ENCODE assay signal across 9 cellular contexts in the genomic region with DNA sequence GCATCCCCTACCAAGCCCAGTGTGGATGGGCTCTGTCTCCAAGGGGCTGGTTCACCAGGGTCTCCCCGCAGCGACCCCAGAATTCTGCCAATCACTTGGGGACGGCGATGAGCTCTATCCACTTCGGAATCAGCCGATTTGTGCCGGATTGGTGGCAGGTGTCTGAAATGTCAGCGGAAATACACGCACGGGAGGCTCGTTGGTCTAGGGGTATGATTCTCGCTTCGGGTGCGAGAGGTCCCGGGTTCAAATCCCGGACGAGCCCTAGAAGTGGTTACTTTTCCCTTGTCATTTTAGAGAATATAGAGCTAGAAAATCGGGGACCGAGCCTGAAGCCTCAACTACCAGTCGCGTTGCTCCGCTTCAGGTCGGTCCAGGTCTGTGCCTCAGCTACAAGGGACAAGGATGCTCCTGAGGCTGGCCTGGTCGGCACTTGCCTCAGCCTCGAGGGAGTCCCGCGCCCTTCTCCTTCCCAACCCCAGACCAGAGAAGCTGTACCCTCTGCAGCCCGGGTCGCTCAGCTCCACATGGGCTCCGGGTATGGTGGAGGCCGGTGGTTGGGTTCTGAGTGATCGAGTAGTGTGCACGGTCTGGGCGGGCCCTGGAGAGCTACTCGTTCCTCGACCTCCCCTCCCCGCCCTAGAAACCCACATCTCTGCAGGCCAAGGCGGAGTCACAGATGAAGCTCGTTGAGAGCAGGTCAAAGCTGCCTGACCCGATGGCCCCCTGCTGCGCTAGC. TPM values are rescaled to one million over a fixed set of nuclear protein-coding genes. Genes with fewer than 3 reads are reported as not detected.
DNase-seq lines count a peak whose midpoint lies in the region; ATAC-seq and TF ChIP-seq lines count a peak whose summit lies in the region.
"Had no signal": no experiment of that assay in that cellular context is flagged by ENCODE, and none has a peak within 500 bp of the region (broad histone marks: within the 10 kb centered on the region; RNA-seq: fewer than 3 reads in every experiment).

No MANE protein-coding gene starts in this region.

- H2AK5ac ChIP-seq in IMR-90 (ENCODE audit: low read depth, low read length): no peak overlapping the region

- no peak overlapping the region for H4K91ac ChIP-seq in IMR-90 (ENCODE audit: insufficient read depth, low read depth, low read length)

- H3K14ac ChIP-seq in IMR-90 (replicated peaks; ENCODE audit: low read depth, low read length): no peak overlapping the region

- H3K27ac ChIP-seq in IMR-90 (ENCODE audit: insufficient read depth, low read length) (no peak overlapping the region), mesodermal cell (ENCODE audit: low read depth, low read length, severe bottlenecking) (no peak overlapping the region), tibial nerve (no peak overlapping the region)

- peak; percentile 69 for ATAC-seq in IMR-90 (ENCODE audit: low read depth)

- H3K4me1 Mint-ChIP-seq in activated T-helper 2 cell treated with anti-CD3 and anti-CD28 coated beads, Interferon-gamma antibody, Interleukin-2, Interleukin-4, amounts not matched to agents 10 μg/mL and 5 μg/mL and 100 μg/mL, durations not matched to agents 14 hours and 24 hours and 36 hours (ENCODE audit: low read depth): peaks cover 27% of the 10 kb centered on the region

- no peak overlapping the region for H3K56ac ChIP-seq in IMR-90 (ENCODE audit: extremely low read depth, insufficient read depth, low read length)

- H4K5ac ChIP-seq in IMR-90 (ENCODE audit: low read depth, low read length): no peak overlapping the region

- in situ Hi-C loops in IMR-90 (cut with MboI; ENCODE audit: low sequenced_read_pairs): no loop called here

- H4K20me1 ChIP-seq in IMR-90 (ENCODE audit: insufficient read depth, low read length): peaks cover 9% of the 10 kb centered on the region

- no peak for TF ChIP-seq POLR2A in IMR-90 (IDR thresholded peaks at IDR 0.05; ENCODE audit: low read depth, low read length)
- TF ChIP-seq POLR2A in tibial nerve (IDR thresholded peaks at IDR 0.05): no peak

- no peak overlapping the region for H2BK15ac ChIP-seq in IMR-90 (ENCODE audit: low read depth, low read length)

- TF ChIP-seq RAD21 in IMR-90 (IDR thresholded peaks at IDR 0.05; ENCODE audit: low read length): no peak

- no peak overlapping the region for H2BK20ac ChIP-seq in IMR-90 (ENCODE audit: low read depth, low read length)

- BruUV-seq in IMR-90 (replicated peaks; lab: Mats Ljungman, UMichigan): no TSS peak

- no peak overlapping the region for H3K27ac Mint-ChIP-seq in activated T-helper 2 cell treated with anti-CD3 and anti-CD28 coated beads, Interferon-gamma antibody, Interleukin-2, Interleukin-4, amounts not matched to agents 10 μg/mL and 5 μg/mL and 100 μg/mL, durations not matched to agents 14 hours and 24 hours and 36 hours

- no peak overlapping the region for H3K4ac ChIP-seq in IMR-90 (ENCODE audit: low read depth, low read length)

- intact Hi-C loops in IMR-90 (cut with micrococcal nuclease): no loop called here
- intact Hi-C loops in activated T-helper 2 cell treated with anti-CD3 and anti-CD28 coated beads, Interferon-gamma antibody, Interleukin-2, Interleukin-4, amounts not matched to agents 10 μg/mL and 5 μg/mL and 100 μg/mL, durations not matched to agents 14 hours and 24 hours and 36 hours (cut with micrococcal nuclease): loop anchor here (1.0 to 5.0 kb wide), 4 partner anchors 14 to 330 kb away; partner anchors contain the start of gene CLUAP1

- H3K4me1 ChIP-seq in IMR-90 (ENCODE audit: control insufficient read depth, insufficient read depth, low read length): peaks cover 2% of the 10 kb centered on the region; the same call in 1 of the 2 replicates
- peaks cover 11% of the 10 kb centered on the region for H3K4me1 ChIP-seq in mesodermal cell (ENCODE audit: control insufficient read depth, insufficient read depth, low read length, poor library complexity, severe bottlenecking)
- peaks cover 0 to 33% (median 13%) of the 10 kb centered on the region in 4 donors for H3K4me1 ChIP-seq in tibial nerve

- H3K23ac ChIP-seq in IMR-90 (ENCODE audit: low read depth, low read length): no peak overlapping the region

- no peaks in the 10 kb centered on the region for H3K36me3 Mint-ChIP-seq in activated T-helper 2 cell treated with anti-CD3 and anti-CD28 coated beads, Interferon-gamma antibody, Interleukin-2, Interleukin-4, amounts not matched to agents 10 μg/mL and 5 μg/mL and 100 μg/mL, durations not matched to agents 14 hours and 24 hours and 36 hours (ENCODE audit: low read depth)

- H3K4me2 ChIP-seq in IMR-90 (ENCODE audit: low read depth, low read length): no peak overlapping the region

- no peak overlapping the region for H4K8ac ChIP-seq in IMR-90 (ENCODE audit: low read depth in 2 of 2, low read length in 2 of 2)

- no peak for TF ChIP-seq EP300 in tibial nerve (IDR thresholded peaks at IDR 0.05)

- no peak overlapping the region for H3K4me3 ChIP-seq in IMR-90 (ENCODE audit: insufficient read depth, low read depth, low read length)
- peak overlapping the region; percentile 1 for H3K4me3 ChIP-seq in mesodermal cell (ENCODE audit: extremely low read depth, insufficient read depth, low read length, poor library complexity, severe bottlenecking)
- H3K4me3 ChIP-seq in tibial nerve: no peak overlapping the region

- H2BK5ac ChIP-seq in IMR-90 (ENCODE audit: low read depth, low read length, poor library complexity, severe bottlenecking): no peak overlapping the region

- peak; percentile 93 for DNase-seq in Daoy (ENCODE audit: low read depth)
- DNase-seq in IMR-90: peak; percentile 76
- DNase-seq in activated T-helper 2 cell treated with anti-CD3 and anti-CD28 coated beads, Interferon-gamma antibody, Interleukin-2, Interleukin-4, amounts not matched to agents 10 μg/mL and 5 μg/mL and 100 μg/mL, durations not matched to agents 14 hours and 24 hours and 36 hours (ENCODE audit: low spot score): no peak
- no peak for DNase-seq in H4 (ENCODE audit: low spot score)
- no peak for DNase-seq in GF-D8 (lab: John Stamatoyannopoulos, UW)
- no peak for DNase-seq in tibial nerve (ENCODE audit: low spot score in 2 of 2)
- no peak for DNase-seq in occipital lobe (lab: John Stamatoyannopoulos, UW)

- peaks cover 46% of the 10 kb centered on the region for H3K27me3 ChIP-seq in IMR-90 (ENCODE audit: control insufficient read depth, insufficient read depth, low read length)
- peaks cover 6 to 92% of the 10 kb centered on the region in 2 donors for H3K27me3 ChIP-seq in tibial nerve

- no peak for TF ChIP-seq CTCF in IMR-90 (conservative IDR thresholded peaks at IDR 0.05; ENCODE audit: low read depth, low read length)
- no peak for TF ChIP-seq CTCF in tibial nerve (IDR thresholded peaks at IDR 0.05)

- peak overlapping the region; percentile 51 for H2AFZ ChIP-seq in IMR-90 (replicated peaks; ENCODE audit: low read length, poor library complexity)

- no peak overlapping the region for H3K18ac ChIP-seq in IMR-90 (ENCODE audit: low read depth, low read length)

- POLR2A ChIA-PET in IMR-90 (lab: Charles Lee; ENCODE audit: unreplicated experiment): no interaction called here

- dilution Hi-C loops in IMR-90 (cut with HindIII; ENCODE audit: low sequenced_read_pairs, unreplicated experiment): no loop called here

- H3K79me1 ChIP-seq in IMR-90 (ENCODE audit: low read depth in 1 of 2, low read length in 2 of 2): no peaks in the 10 kb centered on the region

- H3K36me3 ChIP-seq in IMR-90 (ENCODE audit: control insufficient read depth, insufficient read depth, low read length) (no peaks in the 10 kb centered on the region), mesodermal cell (ENCODE audit: control insufficient read depth, insufficient read depth, low read length) (no peaks in the 10 kb centered on the region), tibial nerve (no peaks in the 10 kb centered on the region)

- H3K9ac ChIP-seq in IMR-90 (ENCODE audit: low read depth, low read length): no peak overlapping the region

- 16% methylated on average over 12 of the region's 41 CpGs; no CpG with 5 or more reads in 1 of the 2 experiments for WGBS in IMR-90 (ENCODE audit: extremely low coverage in 2 of 2, insufficient read length in 1 of 2), 2 experiments
- WGBS in mesodermal cell (ENCODE audit: insufficient coverage in 2 of 2), 2 experiments: 2 to 6% methylated on average over 25 to 29 of the region's 41 CpGs
- WGBS in tibial nerve, 2 donors: 8 to 15% methylated on average over 31 to 32 of the region's 41 CpGs

- peaks cover 71% of the 10 kb centered on the region for H3K27me3 Mint-ChIP-seq in activated T-helper 2 cell treated with anti-CD3 and anti-CD28 coated beads, Interferon-gamma antibody, Interleukin-2, Interleukin-4, amounts not matched to agents 10 μg/mL and 5 μg/mL and 100 μg/mL, durations not matched to agents 14 hours and 24 hours and 36 hours (ENCODE audit: low read depth)

- H2BK120ac ChIP-seq in IMR-90 (ENCODE audit: low read depth, low read length): no peak overlapping the region

- no peaks in the 10 kb centered on the region for H3K9me3 ChIP-seq in IMR-90 (ENCODE audit: control insufficient read depth, insufficient read depth, low read length)
- no peaks in the 10 kb centered on the region for H3K9me3 ChIP-seq in mesodermal cell (ENCODE audit: control insufficient read depth, low read length)
- no peaks in the 10 kb centered on the region for H3K9me3 ChIP-seq in tibial nerve

- 0 out of 2 replicates have a peak, but pooled peaks cover 2% of the 10 kb centered on the region for H3K9me1 ChIP-seq in IMR-90 (ENCODE audit: insufficient read depth, low read length)

- CTCF ChIA-PET in IMR-90 (lab: Yijun Ruan, JAX): interaction anchor here (1.5 to 2.2 kb wide), 2 partner anchors 43 to 113 kb away, joined by 4 read pairs; no protein-coding TSS in a partner anchor

- H2AK9ac ChIP-seq in IMR-90 (replicated peaks; ENCODE audit: low read depth, low read length, poor library complexity): peak overlapping the region; percentile 82

- H3K4me3 Mint-ChIP-seq in activated T-helper 2 cell treated with anti-CD3 and anti-CD28 coated beads, Interferon-gamma antibody, Interleukin-2, Interleukin-4, amounts not matched to agents 10 μg/mL and 5 μg/mL and 100 μg/mL, durations not matched to agents 14 hours and 24 hours and 36 hours (ENCODE audit: low read depth): peak overlapping the region; percentile 65

- no peaks in the 10 kb centered on the region for H3K9me3 Mint-ChIP-seq in activated T-helper 2 cell treated with anti-CD3 and anti-CD28 coated beads, Interferon-gamma antibody, Interleukin-2, Interleukin-4, amounts not matched to agents 10 μg/mL and 5 μg/mL and 100 μg/mL, durations not matched to agents 14 hours and 24 hours and 36 hours

RNA-seq across cellular contexts. Expression of gene OR1F1, which starts 16.0 kb away (rescaled TPM):
- not detected in 2 replicates for total RNA-seq in Daoy (2014; rRNA removed; shearing (Covaris generic))
- total RNA-seq in IMR-90 (2012; rRNA removed): not detected in 2 replicates
- polyA plus RNA-seq in IMR-90 (2012; rRNA removed): 0.12 and 0.27 TPM in 2 replicates
- polyA plus RNA-seq in IMR-90 (2012; cell fraction: cytosol; rRNA removed): 0.18 TPM in 1 of 2 replicates, not detected in the other
- 0.29 and 0.42 TPM in 2 replicates for polyA plus RNA-seq in IMR-90 (2012; cell fraction: nucleus; rRNA removed; ENCODE audit: low replicate concordance)
- not detected in 2 replicates for total RNA-seq in activated T-helper 2 cell treated with anti-CD3 and anti-CD28 coated beads, Interferon-gamma antibody, Interleukin-2, Interleukin-4, amounts not matched to agents 10 μg/mL and 5 μg/mL and 100 μg/mL, durations not matched to agents 14 hours and 24 hours and 36 hours
- 0.33 TPM for polyA plus RNA-seq in mesodermal cell (2013, experiment 1 of 2)
- 0.35 TPM for polyA plus RNA-seq in mesodermal cell (2013, experiment 2 of 2)
- 0.81 TPM in 1 of 2 replicates, not detected in the other for total RNA-seq in H4 (2014; rRNA removed; shearing (Covaris generic))
- not detected for total RNA-seq in tibial nerve
- total RNA-seq in occipital lobe: 0.78 TPM
- total RNA-seq: skeletal muscle tissue had no signal

RNA-seq across cellular contexts. Expression of gene ZNF213, which starts 37.2 kb away (rescaled TPM):
- total RNA-seq in Daoy (2014; rRNA removed; shearing (Covaris generic)): 3.7 and 5.6 TPM in 2 replicates
- total RNA-seq in IMR-90 (2012; rRNA removed): 0.56 and 0.72 TPM in 2 replicates
- polyA plus RNA-seq in IMR-90 (2012; rRNA removed): 4.0 and 4.1 TPM in 2 replicates
- 2.3 and 4.0 TPM in 2 replicates for polyA plus RNA-seq in IMR-90 (2012; cell fraction: cytosol; rRNA removed)
- polyA plus RNA-seq in IMR-90 (2012; cell fraction: nucleus; rRNA removed; ENCODE audit: low replicate concordance): 1.7 and 4.7 TPM in 2 replicates
- 9.1 and 9.3 TPM in 2 replicates for total RNA-seq in activated T-helper 2 cell treated with anti-CD3 and anti-CD28 coated beads, Interferon-gamma antibody, Interleukin-2, Interleukin-4, amounts not matched to agents 10 μg/mL and 5 μg/mL and 100 μg/mL, durations not matched to agents 14 hours and 24 hours and 36 hours
- polyA plus RNA-seq in mesodermal cell (2013, experiment 1 of 2): 10.0 TPM
- 8.3 TPM for polyA plus RNA-seq in mesodermal cell (2013, experiment 2 of 2)
- 2.0 and 3.9 TPM in 2 replicates for total RNA-seq in H4 (2014; rRNA removed; shearing (Covaris generic))
- 10 to 100 TPM in 1 of 4 donors, 1 to 10 TPM in 3; 7.7 to 17.1 (median 8.9) TPM for total RNA-seq in tibial nerve
- 8.3 TPM for total RNA-seq in occipital lobe

RNA-seq across cellular contexts. Expression of gene ZNF205, which starts 59.6 kb away (rescaled TPM):
- 6.6 and 10.5 TPM in 2 replicates for total RNA-seq in Daoy (2014; rRNA removed; shearing (Covaris generic))
- total RNA-seq in IMR-90 (2012; rRNA removed) (8.2 and 8.3 TPM in 2 replicates), tibial nerve (10 to 100 TPM; 19.4 to 29.2 (median 21.5) TPM), occipital lobe (18.9 TPM)
- polyA plus RNA-seq in IMR-90 (2012; rRNA removed): 12.7 and 14.5 TPM in 2 replicates
- 9.2 and 18.7 TPM in 2 replicates for polyA plus RNA-seq in IMR-90 (2012; cell fraction: cytosol; rRNA removed)
- polyA plus RNA-seq in IMR-90 (2012; cell fraction: nucleus; rRNA removed; ENCODE audit: low replicate concordance): 15.6 and 43.0 TPM in 2 replicates
- total RNA-seq in activated T-helper 2 cell treated with anti-CD3 and anti-CD28 coated beads, Interferon-gamma antibody, Interleukin-2, Interleukin-4, amounts not matched to agents 10 μg/mL and 5 μg/mL and 100 μg/mL, durations not matched to agents 14 hours and 24 hours and 36 hours: 0.09 and 0.18 TPM in 2 replicates
- polyA plus RNA-seq in mesodermal cell (2013, experiment 1 of 2): 15.9 TPM
- 14.3 TPM for polyA plus RNA-seq in mesodermal cell (2013, experiment 2 of 2)
- total RNA-seq in H4 (2014; rRNA removed; shearing (Covaris generic)): 5.2 and 8.6 TPM in 2 replicates

Comparison
In these comparisons a context has a peak if more than half of its experiments do, and no peak if none do; other contexts are left out.
1. DNase-seq: peak in Daoy (single experiment) and IMR-90 (single experiment); none in activated T-helper 2 cell treated with anti-CD3 and anti-CD28 coated beads, Interferon-gamma antibody, Interleukin-2, Interleukin-4, amounts not matched to agents 10 μg/mL and 5 μg/mL and 100 μg/mL, durations not matched to agents 14 hours and 24 hours and 36 hours (single experiment), H4 (single experiment), GF-D8 (single experiment), tibial nerve (0 of 2) and occipital lobe (single experiment).